Comparison of ENCODE assay signal across 1 cellular context in the genomic region with DNA sequence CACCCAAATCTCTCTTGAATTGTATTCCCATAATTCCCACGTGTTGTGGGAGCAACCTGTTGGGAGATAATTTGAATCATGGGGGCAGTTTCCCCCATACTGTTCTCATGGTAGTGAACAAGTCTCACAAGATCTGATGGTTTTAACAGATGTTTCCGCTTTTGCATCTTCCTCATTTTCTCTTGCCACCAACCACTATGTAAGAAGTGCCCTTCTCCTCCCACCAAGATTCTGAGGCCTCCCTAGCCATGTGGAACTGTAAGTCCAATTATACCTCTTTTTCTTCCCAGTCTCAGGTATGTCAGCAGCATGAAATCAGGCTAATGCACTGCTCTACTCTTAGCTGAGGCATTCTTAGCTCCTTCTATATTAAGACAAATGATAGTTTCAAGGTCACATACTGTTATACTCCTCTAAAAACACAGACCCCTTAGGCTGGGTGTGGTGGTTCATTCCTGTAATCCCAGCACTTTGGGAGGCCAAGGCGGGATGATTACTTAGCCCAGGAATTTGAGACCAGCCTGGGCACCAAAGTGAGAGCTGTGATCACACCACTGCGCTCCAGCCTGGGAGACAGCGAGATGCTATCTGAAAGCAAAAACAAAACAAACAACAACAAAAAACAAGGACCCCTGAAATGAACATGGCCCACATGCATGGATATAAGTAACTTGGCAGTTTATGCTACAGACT.
TF ChIP-seq lines count a peak whose summit lies in the region.

No MANE protein-coding gene starts in this region.

TF ChIP-seq in SK-N-SH, 30 proteins besides CTCF, POLR2A, EP300 and RAD21 (continued from another document):
- TF ChIP-seq SIN3A (IDR thresholded peaks at IDR 0.05; ENCODE audit: borderline replicate concordance, low read depth, low read length), result no peak
- TF ChIP-seq FOXJ3 (CRISPR knock-in tag; IDR thresholded peaks at IDR 0.05), result no peak
